ENCODE assay signal across 9 cellular contexts in genomic region chr16:11583889-11584565, GRCh38. TPM values are rescaled to one million over a fixed set of nuclear protein-coding genes. Genes with fewer than 3 reads are reported as not detected.
DNase-seq lines count a peak whose midpoint lies in the region; ATAC-seq, FAIRE-seq and TF ChIP-seq lines count a peak whose summit lies in the region.
"Had no signal": no experiment of that assay in that cellular context is flagged by ENCODE, and none has a peak within 500 bp of the region (broad histone marks: within the 10 kb centered on the region; RNA-seq: fewer than 3 reads in every experiment).

No MANE protein-coding gene starts in this region.

- TF ChIP-seq CTCF in IMR-90 (conservative IDR thresholded peaks at IDR 0.05; ENCODE audit: low read depth, low read length) (no peak), GM12878 (IDR thresholded peaks at IDR 0.05 in 2 of 3, conservative IDR thresholded peaks at IDR 0.05 in 1 of 3; ENCODE audit: control insufficient read depth in 2 of 3, extremely low read depth in 1 of 3, insufficient read depth in 1 of 3, low read depth in 3 of 3, low read length in 3 of 3) (no peak), mesothelial cell of epicardium (IDR thresholded peaks at IDR 0.05; ENCODE audit: unreplicated experiment) (no peak)

- H3K27me3 ChIP-seq in CD4-positive, CD25-positive, alpha-beta regulatory T cell (ENCODE audit: control insufficient read depth, insufficient read depth, low read length), result no peaks in the 10 kb centered on the region
- H3K27me3 ChIP-seq in IMR-90 (ENCODE audit: control insufficient read depth, insufficient read depth, low read length) (no peaks in the 10 kb centered on the region), GM12878 (replicated peaks in 1 of 2; ENCODE audit: control insufficient read depth in 2 of 2, insufficient read depth in 2 of 2, low read length in 1 of 2) (no peaks in the 10 kb centered on the region)

- H3K4me1 ChIP-seq in CD4-positive, CD25-positive, alpha-beta regulatory T cell (ENCODE audit: control insufficient read depth, insufficient read depth, low read length, poor library complexity, severe bottlenecking), result peaks cover 67% of the 10 kb centered on the region
- H3K4me1 ChIP-seq in IMR-90 (ENCODE audit: control insufficient read depth, insufficient read depth, low read length) (peaks cover 16% of the 10 kb centered on the region), GM12878 (ENCODE audit: control insufficient read depth, insufficient read depth, low read length) (peaks cover 26% of the 10 kb centered on the region; the same call in 1 of the 2 replicates)

- H2BK15ac ChIP-seq in IMR-90 (ENCODE audit: low read depth, low read length), result no peak overlapping the region

- SMC1A ChIA-PET in GM12878 (lab: Charles Lee; ENCODE audit: uncharacterized antibody, unreplicated experiment), result interaction anchor here (0.8 to 3.7 kb wide), 16 partner anchors 8 to 213 kb away, joined by 3 to 18 read pairs (median 6); partner anchors contain the start of gene TXNDC11

- H3K4me2 ChIP-seq in IMR-90 (ENCODE audit: low read depth, low read length), result peak overlapping the region; percentile 88
- H3K4me2 ChIP-seq in GM12878 (ENCODE audit: control insufficient read depth, insufficient read depth), result peak overlapping the region; percentile 95

- peak overlapping the region; percentile 94 to 99 (median 96) for H3K4me3 Mint-ChIP-seq in CD4-positive, CD25-positive, alpha-beta regulatory T cell
- H3K4me3 Mint-ChIP-seq in mesothelial cell of epicardium, result peak overlapping the region; percentile 5

- peak overlapping the region; percentile 94 to 97 (median 97) for H3K27ac Mint-ChIP-seq in CD4-positive, CD25-positive, alpha-beta regulatory T cell
- H3K27ac Mint-ChIP-seq in mesothelial cell of epicardium, result peak overlapping the region; percentile 19

- no peaks in the 10 kb centered on the region for H3K27me3 Mint-ChIP-seq in CD4-positive, CD25-positive, alpha-beta regulatory T cell
- H3K27me3 Mint-ChIP-seq in mesothelial cell of epicardium (ENCODE audit: low read depth), result no peaks in the 10 kb centered on the region

- RAD21 ChIA-PET in GM12878 (lab: Charles Lee; ENCODE audit: unreplicated experiment), result interaction anchor here (0.6 to 4.1 kb wide), 14 partner anchors 8 to 325 kb away, joined by 3 to 21 read pairs (median 3); partner anchors contain the start of gene ZC3H7A

- peak in 1 of 2 donors; percentile 13 for ATAC-seq in CD4-positive, CD25-positive, alpha-beta regulatory T cell (ENCODE audit: low read depth in 2 of 2)
- ATAC-seq in IMR-90 (ENCODE audit: low read depth), result no peak
- ATAC-seq in GM12878, result peak; percentile 25
- ATAC-seq in HG02852 (IDR thresholded peaks at IDR 0.05; ENCODE audit: unreplicated experiment), result no peak

- no peak overlapping the region for H3K4ac ChIP-seq in IMR-90 (ENCODE audit: low read depth, low read length)

- no peaks in the 10 kb centered on the region for H3K36me3 Mint-ChIP-seq in CD4-positive, CD25-positive, alpha-beta regulatory T cell
- H3K36me3 Mint-ChIP-seq in mesothelial cell of epicardium, result no peaks in the 10 kb centered on the region

- 0 out of 2 replicates have a peak overlapping the region, but pooled peaks have one; percentile 29 for H2AK5ac ChIP-seq in IMR-90 (ENCODE audit: low read depth, low read length)

- no peak overlapping the region for H2BK120ac ChIP-seq in IMR-90 (ENCODE audit: low read depth, low read length)

- BruUV-seq in IMR-90 (replicated peaks; lab: Mats Ljungman, UMichigan), result no TSS peak
- BruUV-seq in GM12878 (replicated peaks; lab: Mats Ljungman, UMichigan), result no TSS peak

- no peak overlapping the region for H2AK9ac ChIP-seq in IMR-90 (replicated peaks; ENCODE audit: low read depth, low read length, poor library complexity)

- POLR2A ChIA-PET in IMR-90 (lab: Charles Lee; ENCODE audit: unreplicated experiment) (no interaction called here), GM12878 (lab: Charles Lee) (interaction anchor here (0.5 to 1.2 kb wide), 6 partner anchors 8 to 201 kb away, joined by 3 to 4 read pairs (median 3); partner anchors contain the start of gene TXNDC11)

- no peak overlapping the region; the same call in 1 of the 2 replicates for H3K18ac ChIP-seq in IMR-90 (ENCODE audit: low read depth, low read length)

- peak overlapping the region; percentile 55; the same call in 1 of the 2 replicates for H3K9ac ChIP-seq in IMR-90 (ENCODE audit: low read depth, low read length)
- peak overlapping the region; percentile 94 for H3K9ac ChIP-seq in GM12878 (ENCODE audit: control insufficient read depth, insufficient read depth, low read length)

- intact Hi-C loops in IMR-90 (cut with micrococcal nuclease) (loop anchor here (2.0 to 5.0 kb wide), 2 partner anchors 37 to 57 kb away; no protein-coding TSS in a partner anchor), GM12878 (cut with micrococcal nuclease; ENCODE audit: unreplicated experiment) (loop anchor here (5.0 kb wide), 2 partner anchors 52 to 88 kb away; no protein-coding TSS in a partner anchor)

- H3K14ac ChIP-seq in IMR-90 (replicated peaks; ENCODE audit: low read depth, low read length), result no peak overlapping the region

- no peak overlapping the region for H4K91ac ChIP-seq in IMR-90 (ENCODE audit: insufficient read depth, low read depth, low read length)

- FAIRE-seq in GM12878 (lab: Jason Lieb, UNC), result no peak
- FAIRE-seq: endothelial cell of umbilical vein had no signal

- DNase-seq in CD4-positive, CD25-positive, alpha-beta regulatory T cell, result peak in 1 of 3 donors; percentile 57
- no peak for DNase-seq in IMR-90
- no peak for DNase-seq in GM12878 (ENCODE audit: low read depth, low spot score)
- DNase-seq in mesothelial cell of epicardium (ENCODE audit: low spot score in 2 of 2, unreplicated experiment in 2 of 2), result no peak
- no peak for DNase-seq in mucosa of gallbladder (ENCODE audit: low spot score)
- no peak for DNase-seq in NCI-H1105 (lab: John Stamatoyannopoulos, UW)
- DNase-seq in NCI-H526 (lab: John Stamatoyannopoulos, UW), result no peak

- no peak for TF ChIP-seq RAD21 in IMR-90 (IDR thresholded peaks at IDR 0.05; ENCODE audit: low read length)
- no peak for TF ChIP-seq RAD21 in GM12878 (IDR thresholded peaks at IDR 0.05; ENCODE audit: insufficient read depth, low read depth, low read length)

- H3K4me3 ChIP-seq in CD4-positive, CD25-positive, alpha-beta regulatory T cell (ENCODE audit: low read depth, low read length), result peak overlapping the region; percentile 96
- H3K4me3 ChIP-seq in IMR-90 (ENCODE audit: insufficient read depth, low read depth, low read length) (peak overlapping the region; percentile 20), GM12878 (peak overlapping the region; percentile 97)

- TF ChIP-seq EP300 in GM12878 (IDR thresholded peaks at IDR 0.05; ENCODE audit: borderline replicate concordance in 1 of 2, control insufficient read depth in 1 of 2, low read depth in 2 of 2, low read length in 2 of 2), result no peak

- no CpG with 5 or more reads among the region's 7 CpGs for WGBS in IMR-90 (ENCODE audit: extremely low coverage in 2 of 2, insufficient read length in 1 of 2), 2 experiments
- 0% methylated on average over 7 of the region's 7 CpGs for WGBS in GM12878 (ENCODE audit: insufficient coverage, insufficient replicate concordance, low lambda C conversion rate, missing lambda C conversion rate)

- dilution Hi-C loops in IMR-90 (cut with HindIII; ENCODE audit: low sequenced_read_pairs, unreplicated experiment), result no loop called here

- no peaks in the 10 kb centered on the region for H3K36me3 ChIP-seq in CD4-positive, CD25-positive, alpha-beta regulatory T cell (ENCODE audit: control insufficient read depth, insufficient read depth, low read length)
- H3K36me3 ChIP-seq in IMR-90 (ENCODE audit: control insufficient read depth, insufficient read depth, low read length), result peaks cover 2% of the 10 kb centered on the region
- H3K36me3 ChIP-seq in GM12878 (ENCODE audit: control insufficient read depth in 2 of 2, insufficient read depth in 2 of 2, low read length in 1 of 2), result no peaks in the 10 kb centered on the region; a peak in 1 of 4 replicates

- H3K56ac ChIP-seq in IMR-90 (ENCODE audit: extremely low read depth, insufficient read depth, low read length), result no peak overlapping the region

- H2AFZ ChIP-seq in IMR-90 (replicated peaks; ENCODE audit: low read length, poor library complexity) (no peak overlapping the region), GM12878 (ENCODE audit: control insufficient read depth, low read depth, low read length) (no peak overlapping the region)

- peak overlapping the region; percentile 76 for H3K27ac ChIP-seq in CD4-positive, CD25-positive, alpha-beta regulatory T cell (ENCODE audit: insufficient read depth, low read length, poor library complexity, severe bottlenecking)
- H3K27ac ChIP-seq in IMR-90 (ENCODE audit: insufficient read depth, low read length) (peak overlapping the region; percentile 45; the same call in 1 of the 2 replicates), GM12878 (ENCODE audit: control insufficient read depth, insufficient read depth) (peak overlapping the region; percentile 92)

- H3K4me1 Mint-ChIP-seq in CD4-positive, CD25-positive, alpha-beta regulatory T cell, result peaks cover 32 to 68% (median 48%) of the 10 kb centered on the region in 4 donors
- H3K4me1 Mint-ChIP-seq in mesothelial cell of epicardium, result peaks cover 40% of the 10 kb centered on the region

- no peak overlapping the region; a peak in 1 of 4 replicates for H4K8ac ChIP-seq in IMR-90 (ENCODE audit: low read depth in 2 of 2, low read length in 2 of 2)

- no peaks in the 10 kb centered on the region for H3K9me3 Mint-ChIP-seq in CD4-positive, CD25-positive, alpha-beta regulatory T cell
- no peaks in the 10 kb centered on the region for H3K9me3 Mint-ChIP-seq in mesothelial cell of epicardium

- no peak overlapping the region for H2BK20ac ChIP-seq in IMR-90 (ENCODE audit: low read depth, low read length)

- H3K79me2 ChIP-seq in GM12878 (ENCODE audit: control insufficient read depth, insufficient read depth, low read length), result peaks cover 79% of the 10 kb centered on the region

- H2BK5ac ChIP-seq in IMR-90 (ENCODE audit: low read depth, low read length, poor library complexity, severe bottlenecking), result no peak overlapping the region

- no peaks in the 10 kb centered on the region for H3K9me3 ChIP-seq in CD4-positive, CD25-positive, alpha-beta regulatory T cell (ENCODE audit: control insufficient read depth in 2 of 2, low read length in 2 of 2)
- H3K9me3 ChIP-seq in IMR-90 (ENCODE audit: control insufficient read depth, insufficient read depth, low read length) (no peaks in the 10 kb centered on the region), GM12878 (replicated peaks; ENCODE audit: control insufficient read depth, insufficient read depth, low read length) (no peaks in the 10 kb centered on the region)

- H3K23ac ChIP-seq in IMR-90 (ENCODE audit: low read depth, low read length), result peak overlapping the region; percentile 16; the same call in 1 of the 2 replicates

- TF ChIP-seq POLR2A in IMR-90 (IDR thresholded peaks at IDR 0.05; ENCODE audit: low read depth, low read length), result no peak
- no peak for TF ChIP-seq POLR2A in GM12878 (IDR thresholded peaks at IDR 0.05; ENCODE audit: low read depth, low read length)

- in situ Hi-C loops in IMR-90 (cut with MboI; ENCODE audit: low sequenced_read_pairs) (no loop called here), GM12878 (cut with MboI) (no loop called here)

- H3K9me1 ChIP-seq in IMR-90 (ENCODE audit: insufficient read depth, low read length), result peaks cover 19% of the 10 kb centered on the region

- H4K5ac ChIP-seq in IMR-90 (ENCODE audit: low read depth, low read length), result no peak overlapping the region

- CTCF ChIA-PET in IMR-90 (lab: Yijun Ruan, JAX), result interaction anchor here (0.6 kb wide), 2 partner anchors 37 to 141 kb away, joined by 3 read pairs; no protein-coding TSS in a partner anchor
- CTCF ChIA-PET in GM12878 (lab: Yijun Ruan, JAX), result interaction anchor here (0.8 to 4.2 kb wide), 6 partner anchors 8 to 214 kb away, joined by 3 to 22 read pairs (median 4); no protein-coding TSS in a partner anchor

- peaks cover 50% of the 10 kb centered on the region for H4K20me1 ChIP-seq in IMR-90 (ENCODE audit: insufficient read depth, low read length)
- H4K20me1 ChIP-seq in GM12878 (ENCODE audit: control insufficient read depth, insufficient read depth), result no peaks in the 10 kb centered on the region

- H3K79me1 ChIP-seq in IMR-90 (ENCODE audit: low read depth in 1 of 2, low read length in 2 of 2), result peaks cover 24 to 72% of the 10 kb centered on the region in 2 experiments

RNA-seq across cellular contexts. Expression of gene LITAF, which starts 2.7 kb away (rescaled TPM):
- total RNA-seq in CD4-positive, CD25-positive, alpha-beta regulatory T cell, result 281 TPM
- polyA plus RNA-seq in CD4-positive, CD25-positive, alpha-beta regulatory T cell, result 100 to 1,000 TPM; 628 to 696 (median 645) TPM
- 96.9 and 113 TPM in 2 replicates for total RNA-seq in IMR-90 (2012; rRNA removed)
- 203 and 206 TPM in 2 replicates for polyA plus RNA-seq in IMR-90 (2012; rRNA removed)
- polyA plus RNA-seq in IMR-90 (2012; cell fraction: cytosol; rRNA removed), result 126 and 616 TPM in 2 replicates
- polyA plus RNA-seq in IMR-90 (2012; cell fraction: nucleus; rRNA removed; ENCODE audit: low replicate concordance), result 97.8 and 160 TPM in 2 replicates
- total RNA-seq in GM12878 (2013; cell fraction: nucleolus; rRNA removed), result 62.4 and 64.8 TPM in 2 replicates
- 111 and 121 TPM in 2 replicates for total RNA-seq in GM12878 (2014; rRNA removed)
- 124 and 125 TPM in 2 replicates for total RNA-seq in GM12878 (2014; rRNA removed; fragmentation: Illumina TruSeq; extraction: Trizol)
- total RNA-seq in GM12878 (2021), result 168 and 173 TPM in 2 replicates
- 90.1 TPM for polyA plus RNA-seq in GM12878 (2011; ENCODE audit: low read depth)
- 99.2 and 112 TPM in 2 replicates for polyA plus RNA-seq in GM12878 (2011; rRNA removed)
- 193 and 266 TPM in 2 replicates for polyA plus RNA-seq in GM12878 (2011; cell fraction: cytosol; rRNA removed)
- polyA plus RNA-seq in GM12878 (2011; cell fraction: nucleus; rRNA removed), result 74.4 and 94.9 TPM in 2 replicates
- 120 and 148 TPM in 2 replicates for polyA plus RNA-seq in GM12878 (2012)
- polyA plus RNA-seq in GM12878 (2014; fragmentation: Illumina TruSeq; extraction: Trizol), result 196 and 211 TPM in 2 replicates
- polyA plus RNA-seq in GM12878 (2014; fragmentation: Nextera tagmentation; extraction: Ambion mirVana), result 100 to 1,000 TPM; 144 to 195 TPM
- polyA plus RNA-seq in GM12878 (2014; rRNA removed), result 103 and 115 TPM in 2 replicates
- 100 to 1,000 TPM; 150 to 154 TPM for polyA plus RNA-seq in GM12878 (2016; fragmentation: Nextera tagmentation; extraction: Ambion mirVana)
- 92.1 and 148 TPM in 2 replicates for polyA minus RNA-seq in GM12878 (2011; rRNA and poly(A)+ RNA removed)
- polyA minus RNA-seq in GM12878 (2011; cell fraction: cytosol; rRNA and poly(A)+ RNA removed), result 52.1 and 57.0 TPM in 2 replicates
- 28.7 and 56.3 TPM in 2 replicates for polyA minus RNA-seq in GM12878 (2011; cell fraction: nucleus; rRNA and poly(A)+ RNA removed)
- total RNA-seq in mesothelial cell of epicardium, result 60.8 to 71.0 TPM (median 62.0 TPM) in 3 replicates
- 121 TPM for total RNA-seq in mucosa of gallbladder

Comparison
In these comparisons a context has a peak if more than half of its experiments do, and no peak if none do; other contexts are left out.
1. H3K4me3 ChIP-seq: peak in every context shown above with its lines; median percentile 97 in GM12878; 96 in CD4-positive, CD25-positive, alpha-beta regulatory T cell; 20 in IMR-90.